ENCODE assay signal across 1 cellular context in genomic region chr1:243943671-243944428, GRCh38.
TF ChIP-seq lines count a peak whose summit lies in the region.

No MANE protein-coding gene starts in this region.

TF ChIP-seq in GM23338, 12 proteins besides CTCF, POLR2A, EP300 and RAD21 (continued from another document):
- no peak for TF ChIP-seq ZNF462 (CRISPR knock-in tag; IDR thresholded peaks at IDR 0.05)
